ENCODE assay signal across 8 cellular contexts in genomic region chr17:81902023-81902652, GRCh38. TPM values are rescaled to one million over a fixed set of nuclear protein-coding genes. Genes with fewer than 3 reads are reported as not detected.
A peak's percentile ranks its signal among the peaks of the same experiment; 100 is the strongest.
DNase-seq lines count a peak whose midpoint lies in the region; ATAC-seq, FAIRE-seq and TF ChIP-seq lines count a peak whose summit lies in the region.

TSS of gene NPB (plus strand) at chr17:81902238. CDS start at chr17:81902278, 40 bp downstream.

- no peak for FAIRE-seq in GM19239 (lab: Jason Lieb, UNC)

- H3K9me3 ChIP-seq in thyroid gland, result no peaks in the 10 kb centered on the region

- DNase-seq in activated CD4-positive, CD25-positive, alpha-beta regulatory T cell (lab: John Stamatoyannopoulos, UW), result no peak
- DNase-seq in astrocyte of the spinal cord (ENCODE audit: low read depth, low spot score) (no peak), left colon (peak in 1 of 2 donors; percentile 46), thyroid gland (peak; percentile 48 to 54), G401 (ENCODE audit: low spot score) (no peak), GM19239 (ENCODE audit: insufficient read length, low spot score) (no peak), AML-193 (lab: John Stamatoyannopoulos, UW) (no peak)

- H3K4me3 ChIP-seq in astrocyte of the spinal cord (ENCODE audit: low read depth, low read length), result peak within 1 kb of the TSS; percentile 3
- H3K4me3 ChIP-seq in thyroid gland (replicated peaks in 1 of 3), result peak within 1 kb of the TSS in 1 of 3 donors; percentile 28

- no peak for TF ChIP-seq CTCF in astrocyte of the spinal cord (IDR thresholded peaks at IDR 0.05; ENCODE audit: low read depth, low read length)
- TF ChIP-seq CTCF in thyroid gland (IDR thresholded peaks at IDR 0.05), result no peak

- no peaks in the 10 kb centered on the region for H3K27me3 ChIP-seq in thyroid gland

- in situ Hi-C loops in astrocyte of the spinal cord (cut with HindIII; ENCODE audit: low sequenced_read_pairs), result no loop called here
- in situ Hi-C loops in G401 (cut with HindIII; ENCODE audit: low sequenced_read_pairs), result no loop called here

- no peak for TF ChIP-seq POLR2A in thyroid gland (IDR thresholded peaks at IDR 0.05)

- ATAC-seq in activated CD4-positive, CD25-positive, alpha-beta regulatory T cell treated with anti-CD3 and anti-CD28 coated beads, Interleukin-2, amount 50 U/mL, for 24 hours, result peak; percentile 46 to 55
- peak; percentile 63 for ATAC-seq in left colon

- H3K4me1 ChIP-seq in thyroid gland, result peaks cover 0 to 14% of the 10 kb centered on the region in 2 donors

- intact Hi-C loops in left colon (cut with DNase I, micrococcal nuclease), result no loop called here
- intact Hi-C loops in thyroid gland (cut with DNase I), result no loop called here

- WGBS in thyroid gland, 2 donors, result no CpG with 5 or more reads among the region's 79 CpGs

- no peak within 1 kb of the TSS for H3K27ac ChIP-seq in thyroid gland

- H3K36me3 ChIP-seq in thyroid gland, result peaks cover 12 to 18% of the 10 kb centered on the region in 2 donors

RNA-seq across cellular contexts. Expression of gene NPB, which starts in this region (rescaled TPM):
- under 1 TPM in 1 of 2 donors, not detected in 1; 0.11 TPM for total RNA-seq in left colon
- total RNA-seq in thyroid gland, result 1 to 10 TPM in 1 of 4 donors, under 1 TPM in 2, not detected in 1; 0.33 to 1.1 (median 0.38) TPM
- total RNA-seq in G401 (2014; rRNA removed; shearing (Covaris generic)), result 0.41 and 0.74 TPM in 2 replicates

Comparison
In these comparisons a context has a peak if more than half of its experiments do, and no peak if none do; other contexts are left out.
1. Peak in ATAC-seq in left colon; RNA of the gene not detected or under 1 TPM.
2. DNase-seq: peak in thyroid gland (2 of 2); none in activated CD4-positive, CD25-positive, alpha-beta regulatory T cell (0 of 4), astrocyte of the spinal cord (single experiment), G401 (single experiment), GM19239 (single experiment) and AML-193 (0 of 2).